22 cellular contexts compared by ENCODE assay signal in genomic region chr20:31859998-31860380, GRCh38. TPM values are rescaled to one million over a fixed set of nuclear protein-coding genes. Genes with fewer than 3 reads are reported as not detected.
A peak's percentile ranks its signal among the peaks of the same experiment; 100 is the strongest.
DNase-seq lines count a peak whose midpoint lies in the region; TF ChIP-seq lines count a peak whose summit lies in the region.
"Had no signal": no experiment of that assay in that cellular context is flagged by ENCODE, and none has a peak within 500 bp of the region (broad histone marks: within the 10 kb centered on the region; RNA-seq: fewer than 3 reads in every experiment).

No MANE protein-coding gene starts in this region.

- no peak for TF ChIP-seq POLR2A in adrenal gland (IDR thresholded peaks at IDR 0.05)

- H3K36me3 ChIP-seq in HUES6 (ENCODE audit: control insufficient read depth, insufficient read depth, low read length): no peaks in the 10 kb centered on the region
- no peaks in the 10 kb centered on the region for H3K36me3 ChIP-seq in endodermal cell (ENCODE audit: control insufficient read depth, insufficient read depth, low read length)
- no peaks in the 10 kb centered on the region for H3K36me3 ChIP-seq in SJCRH30
- no peaks in the 10 kb centered on the region for H3K36me3 ChIP-seq in adrenal gland (replicated peaks in 1 of 2)
- H3K36me3 ChIP-seq: brain microvascular endothelial cell, thyroid gland had no signal

- H3K27me3 Mint-ChIP-seq in CD14-positive monocyte (ENCODE audit: low read depth in 3 of 3) (peaks cover 35 to 39% (median 35%) of the 10 kb centered on the region in 3 donors), endodermal cell (ENCODE audit: insufficient read depth) (peaks cover 17% of the 10 kb centered on the region), neural crest cell (ENCODE audit: low read depth) (peaks cover 24% of the 10 kb centered on the region)

- H3K4me1 Mint-ChIP-seq in CD14-positive monocyte (peaks cover 16% of the 10 kb centered on the region), endodermal cell (peaks cover 9% of the 10 kb centered on the region), neural crest cell (peaks cover 29% of the 10 kb centered on the region)

- H3K4me3 ChIP-seq in HUES6 (ENCODE audit: low read depth, low read length) (peak overlapping the region; percentile 75; the same call in 1 of the 2 replicates), endodermal cell (ENCODE audit: low read length) (no peak overlapping the region), SJCRH30 (no peak overlapping the region), adrenal gland (no peak overlapping the region)
- H3K4me3 ChIP-seq: thyroid gland had no signal

- H3K4me3 Mint-ChIP-seq in CD14-positive monocyte: peak overlapping the region in 1 of 2 donors; percentile 70
- peak overlapping the region; percentile 71 for H3K4me3 Mint-ChIP-seq in endodermal cell
- peak overlapping the region; percentile 78 for H3K4me3 Mint-ChIP-seq in neural crest cell
- H3K4me3 Mint-ChIP-seq: activated CD4-positive, alpha-beta T cell treated with anti-CD3 and anti-CD28 coated beads for 36 hours had no signal

- H3K27ac Mint-ChIP-seq in CD14-positive monocyte: no peak overlapping the region
- no peak overlapping the region for H3K27ac Mint-ChIP-seq in endodermal cell
- H3K27ac Mint-ChIP-seq in neural crest cell (ENCODE audit: unreplicated experiment): no peak overlapping the region
- H3K27ac Mint-ChIP-seq: activated CD4-positive, alpha-beta T cell treated with anti-CD3 and anti-CD28 coated beads for 36 hours; activated naive CD8-positive, alpha-beta T cell treated with anti-CD3 and anti-CD28 coated beads for 36 hours; activated T-helper 1 cell treated with anti-CD3 and anti-CD28 coated beads, Interleukin-12 subunit alpha, Interleukin-12 subunit beta, Interleukin-2, Interleukin-4 antibody, amounts not matched to agents 30 ng/mL and 10 ng/mL and 1 ng/mL, durations not matched to agents 14 hours and 24 hours and 36 hours; naive B cell had no signal

- H3K9ac ChIP-seq in HUES6 (ENCODE audit: low read length) (no peak overlapping the region), endodermal cell (ENCODE audit: extremely low read depth, low read length, poor library complexity, severe bottlenecking) (no peak overlapping the region)

- no peaks in the 10 kb centered on the region for H3K9me3 ChIP-seq in HUES6 (ENCODE audit: control insufficient read depth, insufficient read depth, low read depth, low read length)
- H3K9me3 ChIP-seq in endodermal cell (ENCODE audit: control insufficient read depth, low read length): no peaks in the 10 kb centered on the region
- no peaks in the 10 kb centered on the region for H3K9me3 ChIP-seq in SJCRH30 (replicated peaks)
- H3K9me3 ChIP-seq in adrenal gland (replicated peaks in 1 of 3): no peaks in the 10 kb centered on the region
- H3K9me3 ChIP-seq: thyroid gland had no signal

- TF ChIP-seq CTCF in CD14-positive monocyte (IDR thresholded peaks at IDR 0.05): no peak
- TF ChIP-seq CTCF in endodermal cell (conservative IDR thresholded peaks at IDR 0.05): no peak
- TF ChIP-seq CTCF in neural crest cell (conservative IDR thresholded peaks at IDR 0.05): no peak
- TF ChIP-seq CTCF in adrenal gland (IDR thresholded peaks at IDR 0.05): no peak

- intact Hi-C loops in CD14-positive monocyte (cut with micrococcal nuclease): loop anchor here in 1 of 2 donors (10.0 kb wide), 1 partner anchor 235 kb away; no protein-coding TSS in a partner anchor
- intact Hi-C loops in adrenal gland (cut with DNase I): loop anchor here (10.0 kb wide), 3 partner anchors 175 to 795 kb away; no protein-coding TSS in a partner anchor

- H3K4me1 ChIP-seq in HUES6 (ENCODE audit: control insufficient read depth, insufficient read depth, low read length) (peaks cover 22% of the 10 kb centered on the region), endodermal cell (ENCODE audit: control insufficient read depth, insufficient read depth, low read length) (no peaks in the 10 kb centered on the region), SJCRH30 (peaks cover 3% of the 10 kb centered on the region; the same call in 1 of the 2 replicates), adrenal gland (replicated peaks in 1 of 2) (peaks cover 14 to 20% of the 10 kb centered on the region in 2 donors)

- H3K9me3 Mint-ChIP-seq in CD14-positive monocyte (peaks cover 0 to 9% (median 0%) of the 10 kb centered on the region in 7 donors), endodermal cell (no peaks in the 10 kb centered on the region), neural crest cell (no peaks in the 10 kb centered on the region)
- H3K9me3 Mint-ChIP-seq: activated naive CD8-positive, alpha-beta T cell treated with anti-CD3 and anti-CD28 coated beads for 36 hours; activated T-helper 1 cell treated with anti-CD3 and anti-CD28 coated beads, Interleukin-12 subunit alpha, Interleukin-12 subunit beta, Interleukin-2, Interleukin-4 antibody, amounts not matched to agents 30 ng/mL and 10 ng/mL and 1 ng/mL, durations not matched to agents 14 hours and 24 hours and 36 hours; naive B cell had no signal

- peaks cover 0 to 3% of the 10 kb centered on the region in 2 donors for H3K36me3 Mint-ChIP-seq in CD14-positive monocyte
- no peaks in the 10 kb centered on the region for H3K36me3 Mint-ChIP-seq in endodermal cell (ENCODE audit: low read depth)
- H3K36me3 Mint-ChIP-seq in neural crest cell (ENCODE audit: low read depth): no peaks in the 10 kb centered on the region
- H3K36me3 Mint-ChIP-seq: activated naive CD8-positive, alpha-beta T cell treated with anti-CD3 and anti-CD28 coated beads for 36 hours; naive B cell had no signal

- DNase-seq in CD14-positive monocyte (ENCODE audit: low spot score) (peak; percentile 4), endodermal cell (no peak), neural crest cell (ENCODE audit: low read depth, low spot score) (no peak), SJCRH30 (no peak), NCI-H446 (lab: John Stamatoyannopoulos, UW) (no peak), NCI-H1930 (lab: John Stamatoyannopoulos, UW) (no peak), adrenal gland (no peak)
- DNase-seq: activated CD4-positive, alpha-beta T cell treated with anti-CD3 and anti-CD28 coated beads for 36 hours; activated naive CD8-positive, alpha-beta T cell treated with anti-CD3 and anti-CD28 coated beads for 36 hours; brain microvascular endothelial cell; hypothalamus; naive B cell; NCI-H1105; stimulated activated CD4-positive, alpha-beta T cell treated with anti-CD3 and anti-CD28 coated beads, Interleukin-4, amount 100 ng/mL, for 1 hour; stimulated activated naive CD8-positive, alpha-beta T cell treated with anti-CD3 and anti-CD28 coated beads, Interleukin-15, Interleukin-2, amounts not matched to agents 100 U/mL and 50 U/mL, for 24 hours had no signal

- peaks cover 49% of the 10 kb centered on the region for H3K27me3 ChIP-seq in HUES6 (ENCODE audit: control insufficient read depth, insufficient read depth, low read length)
- H3K27me3 ChIP-seq in endodermal cell (ENCODE audit: control insufficient read depth, insufficient read depth, low read length, poor library complexity, severe bottlenecking): no peaks in the 10 kb centered on the region
- H3K27me3 ChIP-seq in SJCRH30: peaks cover 10% of the 10 kb centered on the region; the same call in 1 of the 2 replicates
- no peaks in the 10 kb centered on the region for H3K27me3 ChIP-seq in adrenal gland
- H3K27me3 ChIP-seq: thyroid gland had no signal

- WGBS in endodermal cell (ENCODE audit: insufficient coverage in 1 of 2, insufficient read length in 1 of 2), 2 experiments: 85 to 90% methylated on average over 3 to 7 of the region's 7 CpGs
- WGBS in adrenal gland, 4 donors: 21 to 62% (median 43%) methylated on average over 5 to 7 of the region's 7 CpGs

- no peak overlapping the region for H3K27ac ChIP-seq in HUES6 (ENCODE audit: low read depth, low read length)
- no peak overlapping the region for H3K27ac ChIP-seq in endodermal cell (ENCODE audit: low read depth, low read length)
- no peak overlapping the region for H3K27ac ChIP-seq in SJCRH30
- no peak overlapping the region for H3K27ac ChIP-seq in adrenal gland
- H3K27ac ChIP-seq: brain microvascular endothelial cell, thyroid gland had no signal

RNA-seq across cellular contexts. Expression of gene DUSP15, which starts 10.3 kb away (rescaled TPM):
- not detected for polyA plus RNA-seq in CD14-positive monocyte
- 1 to 10 TPM; 3.8 to 7.2 TPM for total RNA-seq in endodermal cell
- polyA plus RNA-seq in endodermal cell (2013, experiment 1 of 2): 7.3 TPM
- polyA plus RNA-seq in endodermal cell (2013, experiment 2 of 2): 7.6 TPM
- 13.5 and 13.7 TPM in 2 replicates for total RNA-seq in neural crest cell
- total RNA-seq in SJCRH30 (2014; rRNA removed; shearing (Covaris generic)): 2.5 and 2.9 TPM in 2 replicates
- total RNA-seq in adrenal gland: 10 to 100 TPM in 2 of 8 donors, 1 to 10 TPM in 6; 3.9 to 16.1 (median 6.1) TPM
- polyA plus RNA-seq in adrenal gland: 10 to 100 TPM in 2 of 3 donors, 1 to 10 TPM in 1; 2.4 to 17.6 (median 16.2) TPM
- total RNA-seq: activated CD4-positive, alpha-beta T cell treated with anti-CD3 and anti-CD28 coated beads for 36 hours; activated CD8-positive, alpha-beta memory T cell treated with anti-CD3 and anti-CD28 coated beads for 36 hours; activated naive CD8-positive, alpha-beta T cell treated with anti-CD3 and anti-CD28 coated beads for 36 hours; activated T-helper 1 cell treated with anti-CD3 and anti-CD28 coated beads, Interleukin-12 subunit alpha, Interleukin-12 subunit beta, Interleukin-2, Interleukin-4 antibody, amounts not matched to agents 30 ng/mL and 10 ng/mL and 1 ng/mL, durations not matched to agents 14 hours and 24 hours and 36 hours; pulmonary artery endothelial cell had no signal

RNA-seq across cellular contexts. Expression of gene TTLL9, which starts 10.4 kb away (rescaled TPM):
- not detected for polyA plus RNA-seq in CD14-positive monocyte
- total RNA-seq in endodermal cell: under 1 TPM; 0.29 to 0.51 TPM
- polyA plus RNA-seq in endodermal cell (2013, experiment 1 of 2): 1.00 TPM
- polyA plus RNA-seq in endodermal cell (2013, experiment 2 of 2): 1.2 TPM
- total RNA-seq in neural crest cell: 2.9 and 3.3 TPM in 2 replicates
- 0.05 TPM in 1 of 2 replicates, not detected in the other for total RNA-seq in SJCRH30 (2014; rRNA removed; shearing (Covaris generic))
- under 1 TPM in 3 of 8 donors, not detected in 5; 0.14 to 0.23 (median 0.16) TPM for total RNA-seq in adrenal gland
- polyA plus RNA-seq in adrenal gland: under 1 TPM; 0.13 to 0.88 (median 0.40) TPM
- total RNA-seq: activated CD4-positive, alpha-beta T cell treated with anti-CD3 and anti-CD28 coated beads for 36 hours; activated CD8-positive, alpha-beta memory T cell treated with anti-CD3 and anti-CD28 coated beads for 36 hours; activated naive CD8-positive, alpha-beta T cell treated with anti-CD3 and anti-CD28 coated beads for 36 hours; activated T-helper 1 cell treated with anti-CD3 and anti-CD28 coated beads, Interleukin-12 subunit alpha, Interleukin-12 subunit beta, Interleukin-2, Interleukin-4 antibody, amounts not matched to agents 30 ng/mL and 10 ng/mL and 1 ng/mL, durations not matched to agents 14 hours and 24 hours and 36 hours; kidney epithelial cell; smooth muscle cell had no signal

RNA-seq across cellular contexts. Expression of gene FOXS1, which starts 14.6 kb away (rescaled TPM):
- polyA plus RNA-seq in CD14-positive monocyte (not detected), adrenal gland (1 to 10 TPM in 2 of 3 donors, under 1 TPM in 1; 0.22 to 4.1 (median 2.7) TPM)
- total RNA-seq in endodermal cell (not detected), neural crest cell (not detected in 2 replicates), adrenal gland (1 to 10 TPM in 6 of 8 donors, under 1 TPM in 2; 0.61 to 6.0 (median 1.9) TPM)
- 2.3 TPM for polyA plus RNA-seq in endodermal cell (2013, experiment 1 of 2)
- polyA plus RNA-seq in endodermal cell (2013, experiment 2 of 2): 3.3 TPM
- total RNA-seq in SJCRH30 (2014; rRNA removed; shearing (Covaris generic)): 55.5 and 69.0 TPM in 2 replicates
- total RNA-seq: activated CD4-positive, alpha-beta T cell treated with anti-CD3 and anti-CD28 coated beads for 36 hours; activated CD8-positive, alpha-beta memory T cell treated with anti-CD3 and anti-CD28 coated beads for 36 hours; activated naive CD8-positive, alpha-beta T cell treated with anti-CD3 and anti-CD28 coated beads for 36 hours; activated T-helper 1 cell treated with anti-CD3 and anti-CD28 coated beads, Interleukin-12 subunit alpha, Interleukin-12 subunit beta, Interleukin-2, Interleukin-4 antibody, amounts not matched to agents 30 ng/mL and 10 ng/mL and 1 ng/mL, durations not matched to agents 14 hours and 24 hours and 36 hours; pulmonary artery endothelial cell had no signal

RNA-seq across cellular contexts. Expression of gene MYLK2, which starts 40.8 kb away (rescaled TPM):
- polyA plus RNA-seq in CD14-positive monocyte (not detected), adrenal gland (under 1 TPM in 1 of 3 donors, not detected in 2; 0.27 TPM)
- total RNA-seq in endodermal cell (under 1 TPM; 0.20 to 0.29 TPM), neural crest cell (1.6 and 1.8 TPM in 2 replicates), adrenal gland (1 to 10 TPM in 1 of 8 donors, not detected in 7; 1.5 TPM)
- polyA plus RNA-seq in endodermal cell (2013, experiment 1 of 2): 0.39 TPM
- 0.37 TPM for polyA plus RNA-seq in endodermal cell (2013, experiment 2 of 2)
- 3.1 and 3.5 TPM in 2 replicates for total RNA-seq in SJCRH30 (2014; rRNA removed; shearing (Covaris generic))
